Comparison of ENCODE assay signal across 10 cellular contexts in genomic region chr6:82017316-82017715, GRCh38.
DNase-seq lines count a peak whose midpoint lies in the region; ATAC-seq and TF ChIP-seq lines count a peak whose summit lies in the region.
"Had no signal": no experiment of that assay in that cellular context is flagged by ENCODE, and none has a peak within 500 bp of the region (broad histone marks: within the 10 kb centered on the region; RNA-seq: fewer than 3 reads in every experiment).

No MANE protein-coding gene starts in this region.

- CTCF ChIA-PET in WTC11 (lab: Charles Lee), result interaction anchor here (1.0 kb wide), 1 partner anchor 11 kb away, joined by 4 read pairs; no protein-coding TSS in a partner anchor

- H3K9me3 ChIP-seq in HUES48 (ENCODE audit: control insufficient read depth, insufficient read depth, low read length) (no peaks in the 10 kb centered on the region), right cardiac atrium (ENCODE audit: control insufficient read depth, low read length) (no peaks in the 10 kb centered on the region), thyroid gland (no peaks in the 10 kb centered on the region)

- no peaks in the 10 kb centered on the region for H3K36me3 Mint-ChIP-seq in WTC11
- H3K36me3 Mint-ChIP-seq in progenitor cell of endocrine pancreas (ENCODE audit: insufficient read depth), result no peaks in the 10 kb centered on the region
- H3K36me3 Mint-ChIP-seq: natural killer cell treated with Interleukin-12 subunit alpha and Interleukin-12 subunit beta and Interleukin-15 and Interleukin-18, amount 100 ng/mL, for 72 hours had no signal

- intact Hi-C loops in right cardiac atrium (cut with DNase I) (loop anchor here in 1 of 4 donors (10.0 kb wide), 1 partner anchor 123 kb away; no protein-coding TSS in a partner anchor), thyroid gland (cut with DNase I) (no loop called here)

- H3K27ac ChIP-seq in HUES48 (ENCODE audit: low read depth, low read length), result peak overlapping the region; percentile 40
- peak overlapping the region; percentile 54 for H3K27ac ChIP-seq in right cardiac atrium (ENCODE audit: low read length)
- peak overlapping the region; percentile 51 to 87 (median 68) for H3K27ac ChIP-seq in thyroid gland

- H3K9me3 Mint-ChIP-seq in WTC11, result no peaks in the 10 kb centered on the region
- H3K9me3 Mint-ChIP-seq in stimulated activated naive CD8-positive, alpha-beta T cell treated with anti-CD3 and anti-CD28 coated beads, Interleukin-15, amount 100 ng/mL, for 72 hours, result no peaks in the 10 kb centered on the region
- no peaks in the 10 kb centered on the region for H3K9me3 Mint-ChIP-seq in progenitor cell of endocrine pancreas (ENCODE audit: low read depth)
- H3K9me3 Mint-ChIP-seq: natural killer cell treated with Interleukin-12 subunit alpha and Interleukin-12 subunit beta and Interleukin-15 and Interleukin-18, amount 100 ng/mL, for 72 hours had no signal

- no peaks in the 10 kb centered on the region for H3K36me3 ChIP-seq in HUES48 (ENCODE audit: control insufficient read depth, insufficient read depth, low read length)
- H3K36me3 ChIP-seq in thyroid gland, result no peaks in the 10 kb centered on the region

- peaks cover 11% of the 10 kb centered on the region for H3K4me1 Mint-ChIP-seq in WTC11
- no peaks in the 10 kb centered on the region for H3K4me1 Mint-ChIP-seq in stimulated activated naive CD8-positive, alpha-beta T cell treated with anti-CD3 and anti-CD28 coated beads, Interleukin-15, amount 100 ng/mL, for 72 hours
- H3K4me1 Mint-ChIP-seq in progenitor cell of endocrine pancreas (ENCODE audit: low read depth), result no peaks in the 10 kb centered on the region

- H3K27me3 ChIP-seq in HUES48 (ENCODE audit: control insufficient read depth, insufficient read depth, low read length), result no peaks in the 10 kb centered on the region
- H3K27me3 ChIP-seq in right cardiac atrium (ENCODE audit: control insufficient read depth, insufficient read depth), result no peaks in the 10 kb centered on the region
- no peaks in the 10 kb centered on the region for H3K27me3 ChIP-seq in thyroid gland

- H3K27me3 Mint-ChIP-seq in WTC11 (ENCODE audit: low read depth) (no peaks in the 10 kb centered on the region), progenitor cell of endocrine pancreas (no peaks in the 10 kb centered on the region)
- no peaks in the 10 kb centered on the region for H3K27me3 Mint-ChIP-seq in stimulated activated naive CD8-positive, alpha-beta T cell treated with anti-CD3 and anti-CD28 coated beads, Interleukin-15, amount 100 ng/mL, for 72 hours

- H3K9ac ChIP-seq in HUES48 (ENCODE audit: low read depth, low read length), result no peak overlapping the region

- no peak overlapping the region for H3K4me3 Mint-ChIP-seq in WTC11
- H3K4me3 Mint-ChIP-seq in stimulated activated naive CD8-positive, alpha-beta T cell treated with anti-CD3 and anti-CD28 coated beads, Interleukin-15, amount 100 ng/mL, for 72 hours, result no peak overlapping the region
- H3K4me3 Mint-ChIP-seq in progenitor cell of endocrine pancreas (ENCODE audit: low read depth), result no peak overlapping the region
- H3K4me3 Mint-ChIP-seq: natural killer cell treated with Interleukin-12 subunit alpha and Interleukin-12 subunit beta and Interleukin-15 and Interleukin-18, amount 100 ng/mL, for 72 hours had no signal

- no peak overlapping the region for H3K4me3 ChIP-seq in HUES48 (ENCODE audit: low read depth, low read length)
- H3K4me3 ChIP-seq in right cardiac atrium (ENCODE audit: low read length), result no peak overlapping the region
- H3K4me3 ChIP-seq in thyroid gland (replicated peaks in 1 of 3), result no peak overlapping the region

- H3K4me1 ChIP-seq in HUES48 (ENCODE audit: control insufficient read depth, insufficient read depth, low read length), result no peaks in the 10 kb centered on the region; the same call in 1 of the 2 replicates
- peaks cover 7% of the 10 kb centered on the region for H3K4me1 ChIP-seq in right cardiac atrium (ENCODE audit: control insufficient read depth, insufficient read depth, low read length)
- H3K4me1 ChIP-seq in thyroid gland, result peaks cover 30 to 53% of the 10 kb centered on the region in 2 donors

- TF ChIP-seq CTCF in WTC11 (IDR thresholded peaks at IDR 0.05) (no peak), thyroid gland (IDR thresholded peaks at IDR 0.05) (no peak), progenitor cell of endocrine pancreas (IDR thresholded peaks at IDR 0.05; ENCODE audit: unreplicated experiment) (no peak)

- H3K27ac Mint-ChIP-seq in WTC11, result no peak overlapping the region
- H3K27ac Mint-ChIP-seq in stimulated activated naive CD8-positive, alpha-beta T cell treated with anti-CD3 and anti-CD28 coated beads, Interleukin-15, amount 100 ng/mL, for 72 hours, result no peak overlapping the region
- H3K27ac Mint-ChIP-seq in progenitor cell of endocrine pancreas, result no peak overlapping the region
- H3K27ac Mint-ChIP-seq: natural killer cell treated with Interleukin-12 subunit alpha and Interleukin-12 subunit beta and Interleukin-15 and Interleukin-18, amount 100 ng/mL, for 72 hours had no signal

- TF ChIP-seq POLR2A in thyroid gland (IDR thresholded peaks at IDR 0.05), result no peak

- in situ Hi-C loops in KBM-7 (cut with MboI; ENCODE audit: low pct_unique_long_range_greater_than_20kb, low sequenced_read_pairs), result no loop called here

- ATAC-seq in WTC11, result peak; percentile 100
- peak; percentile 88 to 92 for ATAC-seq in right cardiac atrium
- no peak for ATAC-seq in stimulated activated naive CD8-positive, alpha-beta T cell treated with anti-CD3 and anti-CD28 coated beads, Interleukin-15, amount 100 ng/mL, for 72 hours
- ATAC-seq: natural killer cell treated with Interleukin-12 subunit alpha and Interleukin-12 subunit beta and Interleukin-15 and Interleukin-18, amount 100 ng/mL, for 72 hours had no signal

- DNase-seq in WTC11 (ENCODE audit: low spot score) (no peak), right cardiac atrium (peak in 2 of 3 donors; percentile 34 to 46), thyroid gland (peak; percentile 31 to 35), NCI-H1092 (lab: John Stamatoyannopoulos, UW) (no peak), KBM-7 (no peak), progenitor cell of endocrine pancreas (ENCODE audit: low spot score, unreplicated experiment) (no peak)
- DNase-seq in stimulated activated naive CD8-positive, alpha-beta T cell treated with anti-CD3 and anti-CD28 coated beads, Interleukin-15, amount 100 ng/mL, for 72 hours, result no peak
- DNase-seq: NCI-H1436 had no signal

- POLR2A ChIA-PET in WTC11 (lab: Charles Lee), result no interaction called here

TF ChIP-seq in WTC11, 78 proteins besides CTCF, POLR2A, EP300 and RAD21 (continues in another document):
- no peak for TF ChIP-seq NR3C1 (CRISPR knock-in tag; conservative IDR thresholded peaks at IDR 0.05; ENCODE audit: low read depth)
- no peak for TF ChIP-seq RORB (CRISPR knock-in tag; IDR thresholded peaks at IDR 0.05)
- no peak for TF ChIP-seq NR2C2 (CRISPR knock-in tag; IDR thresholded peaks at IDR 0.05)
- TF ChIP-seq STAT6 (CRISPR knock-in tag; conservative IDR thresholded peaks at IDR 0.05; ENCODE audit: low read depth), result no peak
- no peak for TF ChIP-seq HMGA2 (CRISPR knock-in tag; IDR thresholded peaks at IDR 0.05)
- TF ChIP-seq MXD4 (CRISPR knock-in tag; IDR thresholded peaks at IDR 0.05; ENCODE audit: borderline replicate concordance), result no peak
- TF ChIP-seq GABPB1 (CRISPR knock-in tag; IDR thresholded peaks at IDR 0.05), result no peak
- TF ChIP-seq GRHL2 (CRISPR knock-in tag; IDR thresholded peaks at IDR 0.05; ENCODE audit: insufficient replicate concordance, severe bottlenecking), result no peak
- TF ChIP-seq USF1 (CRISPR knock-in tag; IDR thresholded peaks at IDR 0.05), result no peak
- TF ChIP-seq JUN (CRISPR knock-in tag; IDR thresholded peaks at IDR 0.05), result no peak

Comparison
In these comparisons a context has a peak if more than half of its experiments do, and no peak if none do; other contexts are left out.
1. DNase-seq: peak in right cardiac atrium (2 of 3) and thyroid gland (2 of 2); none in WTC11 (single experiment), NCI-H1092 (single experiment), stimulated activated naive CD8-positive, alpha-beta T cell treated with anti-CD3 and anti-CD28 coated beads, Interleukin-15, amount 100 ng/mL, for 72 hours (0 of 2), KBM-7 (single experiment) and progenitor cell of endocrine pancreas (single experiment).
2. Peak in every context shown above with its lines, with median percentiles within 50 percentile points of each other: H3K27ac ChIP-seq.